1 cellular context compared by ENCODE assay signal in genomic region chr9:135992486-135993408, GRCh38.
A peak's percentile ranks its signal among the peaks of the same experiment; 100 is the strongest.
TF ChIP-seq lines count a peak whose summit lies in the region.

No MANE protein-coding gene starts in this region.

TF ChIP-seq in HepG2, 621 proteins besides CTCF, POLR2A, EP300 and RAD21 (continued from another document and continues in another):
- TF ChIP-seq ZNF574 (CRISPR knock-in tag; IDR thresholded peaks at IDR 0.05), result peak; percentile 52
- no peak; the same call in none of the 2 replicates for TF ChIP-seq ELF3 (CRISPR knock-in tag; IDR thresholded peaks at IDR 0.05)
- TF ChIP-seq DNMT3B (CRISPR knock-in tag; conservative IDR thresholded peaks at IDR 0.05), result no peak
- no peak for TF ChIP-seq ZNF451 (CRISPR knock-in tag; IDR thresholded peaks at IDR 0.05)
- TF ChIP-seq ZNF317 (CRISPR knock-in tag; IDR thresholded peaks at IDR 0.05), result peak; percentile 78
- no peak for TF ChIP-seq ZEB1 (IDR thresholded peaks at IDR 0.05; ENCODE audit: insufficient replicate concordance, low read depth)
- peak; percentile 75; the same call in 1 of the 2 replicates for TF ChIP-seq ZNF607 (CRISPR knock-in tag; IDR thresholded peaks at IDR 0.05; ENCODE audit: borderline replicate concordance)
- no peak for TF ChIP-seq ZNF567 (CRISPR knock-in tag; IDR thresholded peaks at IDR 0.05; ENCODE audit: borderline replicate concordance)
- no peak for TF ChIP-seq ZNF24 (IDR thresholded peaks at IDR 0.05)
- no peak for TF ChIP-seq ZNF251 (CRISPR knock-in tag; IDR thresholded peaks at IDR 0.05)
- TF ChIP-seq BATF2 (CRISPR knock-in tag; IDR thresholded peaks at IDR 0.05), result no peak; the same call in 1 of the 2 replicates
- TF ChIP-seq ZNF75D (CRISPR knock-in tag; IDR thresholded peaks at IDR 0.05; ENCODE audit: borderline replicate concordance), result no peak
- no peak; the same call in 1 of the 2 replicates for TF ChIP-seq ZNF879 (CRISPR knock-in tag; IDR thresholded peaks at IDR 0.05)
- TF ChIP-seq ZFP82 (CRISPR knock-in tag; IDR thresholded peaks at IDR 0.05; ENCODE audit: borderline replicate concordance), result no peak
- TF ChIP-seq ZNF34 (CRISPR knock-in tag; IDR thresholded peaks at IDR 0.05; ENCODE audit: borderline replicate concordance), result no peak
- no peak for TF ChIP-seq SOX6 (IDR thresholded peaks at IDR 0.05)
- TF ChIP-seq SOX6 (CRISPR knock-in tag; IDR thresholded peaks at IDR 0.05), result peak; percentile 57
- 0 out of 2 replicates have a peak, but pooled peaks have one; percentile 60 for TF ChIP-seq ZNF782 (CRISPR knock-in tag; IDR thresholded peaks at IDR 0.05; ENCODE audit: borderline replicate concordance)
- TF ChIP-seq ZBTB46 (CRISPR knock-in tag; IDR thresholded peaks at IDR 0.05; ENCODE audit: borderline replicate concordance), result no peak
- no peak; the same call in 1 of the 2 replicates for TF ChIP-seq ZNF598 (CRISPR knock-in tag; IDR thresholded peaks at IDR 0.05; ENCODE audit: borderline replicate concordance)
- TF ChIP-seq BCL6 (CRISPR knock-in tag; IDR thresholded peaks at IDR 0.05), result peak; percentile 37; the same call in 1 of the 2 replicates
- no peak for TF ChIP-seq SIN3B (IDR thresholded peaks at IDR 0.05; ENCODE audit: low read length)
- TF ChIP-seq ZNF639 (CRISPR knock-in tag; conservative IDR thresholded peaks at IDR 0.05), result peak; percentile 74; the same call in 1 of the 2 replicates
- 0 out of 2 replicates have a peak, but pooled peaks have one; percentile 34 for TF ChIP-seq ZBTB25 (CRISPR knock-in tag; IDR thresholded peaks at IDR 0.05)
- 0 out of 2 replicates have a peak, but pooled peaks have one; percentile 20 for TF ChIP-seq ZNF644 (CRISPR knock-in tag; IDR thresholded peaks at IDR 0.05; ENCODE audit: low read depth)
- TF ChIP-seq NR2C2 (CRISPR knock-in tag; IDR thresholded peaks at IDR 0.05; ENCODE audit: borderline replicate concordance), result 0 out of 2 replicates have a peak, but pooled peaks have one; percentile 35
- TF ChIP-seq AGO1 (IDR thresholded peaks at IDR 0.05; ENCODE audit: low read depth, low read length, poor library complexity, severe bottlenecking), result no peak
- TF ChIP-seq ZFX (CRISPR knock-in tag; IDR thresholded peaks at IDR 0.05; ENCODE audit: low read depth), result peak; percentile 87
- peak; percentile 31 to 71; a peak in 2 of 4 replicates for TF ChIP-seq HMGXB4 (CRISPR knock-in tag; IDR thresholded peaks at IDR 0.05; ENCODE audit: borderline replicate concordance in 1 of 2, low read depth in 1 of 2)
- no peak for TF ChIP-seq TOE1 (CRISPR knock-in tag; IDR thresholded peaks at IDR 0.05)
- no peak for TF ChIP-seq ZNF549 (CRISPR knock-in tag; IDR thresholded peaks at IDR 0.05)
- TF ChIP-seq SPEN (CRISPR knock-in tag; IDR thresholded peaks at IDR 0.05; ENCODE audit: low read depth), result 0 out of 2 replicates have a peak, but pooled peaks have one; percentile 11
- TF ChIP-seq ZSCAN20 (CRISPR knock-in tag; IDR thresholded peaks at IDR 0.05; ENCODE audit: borderline replicate concordance), result peak; percentile 58; the same call in 1 of the 2 replicates
- TF ChIP-seq ZNF543 (CRISPR knock-in tag; IDR thresholded peaks at IDR 0.05), result 0 out of 2 replicates have a peak, but pooled peaks have one; percentile 30
- TF ChIP-seq ZNF550 (CRISPR knock-in tag; IDR thresholded peaks at IDR 0.05; ENCODE audit: borderline replicate concordance), result no peak
- peak; percentile 32 for TF ChIP-seq SKI (IDR thresholded peaks at IDR 0.05; ENCODE audit: partially characterized antibody)
- 0 out of 2 replicates have a peak, but pooled peaks have one; percentile 51 for TF ChIP-seq ZSCAN9 (CRISPR knock-in tag; IDR thresholded peaks at IDR 0.05; ENCODE audit: borderline replicate concordance)
- no peak for TF ChIP-seq ZNF841 (CRISPR knock-in tag; IDR thresholded peaks at IDR 0.05; ENCODE audit: borderline replicate concordance)
- TF ChIP-seq LBX2 (CRISPR knock-in tag; IDR thresholded peaks at IDR 0.05; ENCODE audit: borderline replicate concordance), result no peak
- TF ChIP-seq MED13 (CRISPR knock-in tag; IDR thresholded peaks at IDR 0.05), result no peak; the same call in 1 of the 2 replicates
- TF ChIP-seq ZNF414 (CRISPR knock-in tag; IDR thresholded peaks at IDR 0.05), result peak; percentile 71; the same call in 1 of the 2 replicates
- TF ChIP-seq ZNF746 (CRISPR knock-in tag; IDR thresholded peaks at IDR 0.05), result peak; percentile 94
- TF ChIP-seq GRHL1 (CRISPR knock-in tag; conservative IDR thresholded peaks at IDR 0.05), result no peak
- TF ChIP-seq FOXP1 (IDR thresholded peaks at IDR 0.05), result no peak
- TF ChIP-seq FOXP1 (CRISPR knock-in tag; IDR thresholded peaks at IDR 0.05), result peak; percentile 11; the same call in 1 of the 2 replicates
- TF ChIP-seq ZBTB7B (CRISPR knock-in tag; IDR thresholded peaks at IDR 0.05), result peak; percentile 82
- peak; percentile 67; the same call in 1 of the 2 replicates for TF ChIP-seq NR2F6 (IDR thresholded peaks at IDR 0.05)
- TF ChIP-seq NR2F6 (CRISPR knock-in tag; IDR thresholded peaks at IDR 0.05), result peak; percentile 63; the same call in 1 of the 2 replicates
- TF ChIP-seq KLF16 (CRISPR knock-in tag; IDR thresholded peaks at IDR 0.05), result peak in 1 of 2 experiments; percentile 87; a peak in 2 of 4 replicates
- TF ChIP-seq ZBTB38 (CRISPR knock-in tag; IDR thresholded peaks at IDR 0.05), result 0 out of 2 replicates have a peak, but pooled peaks have one; percentile 42
- peak; percentile 64; the same call in 1 of the 2 replicates for TF ChIP-seq ZNF761 (CRISPR knock-in tag; conservative IDR thresholded peaks at IDR 0.05)
- TF ChIP-seq ZBTB44 (CRISPR knock-in tag; IDR thresholded peaks at IDR 0.05), result no peak
- TF ChIP-seq HNRNPLL (IDR thresholded peaks at IDR 0.05; ENCODE audit: low read depth, low read length, poor library complexity, severe bottlenecking), result peak; percentile 50
- TF ChIP-seq MZF1 (CRISPR knock-in tag; IDR thresholded peaks at IDR 0.05; ENCODE audit: borderline replicate concordance), result no peak
